Comparison of ENCODE assay signal across 10 cellular contexts in the genomic region with DNA sequence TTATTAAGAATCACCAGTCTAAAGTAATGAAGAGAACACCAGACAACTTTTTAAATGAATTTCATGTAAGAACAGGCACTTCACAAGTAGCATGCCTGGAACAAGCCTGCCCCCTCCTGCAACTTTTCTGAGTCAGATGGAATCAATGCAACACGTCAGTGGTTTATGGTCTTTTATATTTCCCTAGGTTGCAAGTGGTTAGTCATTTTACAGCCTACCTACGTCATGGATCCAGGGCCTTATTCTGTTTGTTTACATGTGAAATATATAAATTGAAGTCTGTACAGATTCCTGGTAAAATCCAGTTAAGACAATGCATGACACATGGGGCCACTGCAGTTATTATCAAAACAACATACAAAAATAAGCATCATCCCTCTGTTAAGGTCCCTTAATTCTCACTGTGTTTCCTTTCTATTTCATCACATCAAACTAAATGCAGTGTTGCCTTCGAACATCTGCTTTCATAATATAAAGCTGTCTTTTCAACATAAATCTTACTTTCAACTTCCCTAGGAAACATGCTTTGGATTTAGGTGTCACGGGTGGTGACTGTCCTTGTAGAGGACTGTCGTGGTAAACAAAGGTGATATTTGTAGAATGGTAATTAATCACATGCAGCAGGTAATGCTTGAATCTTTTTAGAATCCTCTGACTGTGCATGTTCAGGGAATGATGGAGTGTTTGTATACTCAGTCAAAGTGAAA.
DNase-seq lines count a peak whose midpoint lies in the region; ATAC-seq, FAIRE-seq and TF ChIP-seq lines count a peak whose summit lies in the region.
"Had no signal": no experiment of that assay in that cellular context is flagged by ENCODE, and none has a peak within 500 bp of the region (broad histone marks: within the 10 kb centered on the region; RNA-seq: fewer than 3 reads in every experiment).

No MANE protein-coding gene starts in this region.

- no peaks in the 10 kb centered on the region for H3K27me3 Mint-ChIP-seq in activated CD4-positive, alpha-beta memory T cell treated with anti-CD3 and anti-CD28 coated beads, Interleukin-2, amount 10 ng/mL, durations not matched to agents 7 days and 5 days

- POLR2A ChIA-PET in activated CD4-positive, alpha-beta memory T cell treated with anti-CD3 and anti-CD28 coated beads, Interleukin-2, amount 10 ng/mL, durations not matched to agents 7 days and 5 days (lab: Charles Lee), result no interaction called here

- no peaks in the 10 kb centered on the region for H3K9me3 Mint-ChIP-seq in activated CD4-positive, alpha-beta memory T cell treated with anti-CD3 and anti-CD28 coated beads, Interleukin-2, amount 10 ng/mL, durations not matched to agents 7 days and 5 days

- H3K9ac ChIP-seq in liver (ENCODE audit: low read depth in 1 of 2, low read length in 2 of 2), result no peak overlapping the region

- TF ChIP-seq POLR2A in right lobe of liver (IDR thresholded peaks at IDR 0.05), result no peak

- 50% methylated on average over 5 of the region's 5 CpGs for WGBS in liver
- 25% methylated on average over 5 of the region's 5 CpGs for WGBS in right lobe of liver (ENCODE audit: insufficient coverage, low coverage, low lambda C conversion rate, missing lambda C conversion rate)

- FAIRE-seq in urothelium cell line (lab: Jason Lieb, UNC), result no peak

- CTCF ChIA-PET in activated CD4-positive, alpha-beta memory T cell treated with anti-CD3 and anti-CD28 coated beads, Interleukin-2, amount 10 ng/mL, durations not matched to agents 7 days and 5 days (lab: Charles Lee), result no interaction called here

- no peak overlapping the region for H3K4me3 Mint-ChIP-seq in activated CD4-positive, alpha-beta memory T cell treated with anti-CD3 and anti-CD28 coated beads, Interleukin-2, amount 10 ng/mL, durations not matched to agents 7 days and 5 days

- H3K4me1 Mint-ChIP-seq in activated CD4-positive, alpha-beta memory T cell treated with anti-CD3 and anti-CD28 coated beads, Interleukin-2, amount 10 ng/mL, durations not matched to agents 7 days and 5 days, result peaks cover 5% of the 10 kb centered on the region

- no peaks in the 10 kb centered on the region for H3K36me3 ChIP-seq in liver (ENCODE audit: control insufficient read depth in 4 of 4, insufficient read depth in 3 of 4, low read depth in 1 of 4, low read length in 3 of 4)
- no peaks in the 10 kb centered on the region for H3K36me3 ChIP-seq in right lobe of liver
- H3K36me3 ChIP-seq in RWPE2 (ENCODE audit: low read depth), result no peaks in the 10 kb centered on the region
- H3K36me3 ChIP-seq: neutrophil had no signal

- no peaks in the 10 kb centered on the region for H3K27me3 ChIP-seq in liver (ENCODE audit: control insufficient read depth in 4 of 4, insufficient read depth in 4 of 4, low read length in 3 of 4)
- H3K27me3 ChIP-seq in right lobe of liver, result no peaks in the 10 kb centered on the region
- H3K27me3 ChIP-seq in RWPE2 (ENCODE audit: insufficient read depth, poor library complexity, severe bottlenecking), result no peaks in the 10 kb centered on the region
- H3K27me3 ChIP-seq: neutrophil had no signal

- H3K27ac Mint-ChIP-seq in activated CD4-positive, alpha-beta memory T cell treated with anti-CD3 and anti-CD28 coated beads, Interleukin-2, amount 10 ng/mL, durations not matched to agents 7 days and 5 days, result no peak overlapping the region

- ATAC-seq in right lobe of liver (no peak), RWPE2 (ENCODE audit: low read depth) (peak; percentile 80), GM18511 (IDR thresholded peaks at IDR 0.05; ENCODE audit: unreplicated experiment) (no peak), HG03159 (IDR thresholded peaks at IDR 0.05; ENCODE audit: unreplicated experiment) (no peak)

- peak; percentile 18 to 33 for TF ChIP-seq RAD21 in liver (IDR thresholded peaks at IDR 0.05)

- H3K27ac ChIP-seq in liver (ENCODE audit: low read depth in 1 of 2, low read length in 2 of 2) (no peak overlapping the region), right lobe of liver (no peak overlapping the region), RWPE2 (ENCODE audit: poor library complexity, severe bottlenecking) (peak overlapping the region; percentile 62)
- H3K27ac ChIP-seq: HL-60, neutrophil had no signal

- H3K4me1 ChIP-seq in liver (ENCODE audit: control insufficient read depth in 4 of 4, insufficient read depth in 4 of 4, low read length in 3 of 4), result no peaks in the 10 kb centered on the region
- no peaks in the 10 kb centered on the region for H3K4me1 ChIP-seq in right lobe of liver
- peaks cover 9% of the 10 kb centered on the region for H3K4me1 ChIP-seq in RWPE2 (ENCODE audit: insufficient read depth, poor library complexity, severe bottlenecking)

- intact Hi-C loops in right lobe of liver (cut with DNase I), result no loop called here

- H3K4me3 ChIP-seq in liver (ENCODE audit: low read depth in 1 of 3, low read length in 3 of 3), result no peak overlapping the region
- H3K4me3 ChIP-seq in right lobe of liver, result no peak overlapping the region
- no peak overlapping the region for H3K4me3 ChIP-seq in RWPE2 (ENCODE audit: severe bottlenecking)

- DNase-seq in right lobe of liver (no peak), RWPE2 (ENCODE audit: low spot score) (peak; percentile 30), fibroblast of gingiva (ENCODE audit: low read depth) (peak; percentile 8), urothelium cell line (ENCODE audit: low spot score) (peak; percentile 23)
- DNase-seq in activated CD4-positive, alpha-beta memory T cell treated with anti-CD3 and anti-CD28 coated beads, Interleukin-2, amount 10 ng/mL, durations not matched to agents 7 days and 5 days, result no peak

- H3K36me3 Mint-ChIP-seq in activated CD4-positive, alpha-beta memory T cell treated with anti-CD3 and anti-CD28 coated beads, Interleukin-2, amount 10 ng/mL, durations not matched to agents 7 days and 5 days (ENCODE audit: low read depth), result no peaks in the 10 kb centered on the region

- H3K9me3 ChIP-seq in liver (ENCODE audit: control insufficient read depth in 4 of 4, low read length in 3 of 4), result peaks cover 0 to 2% (median 0%) of the 10 kb centered on the region in 4 donors
- no peaks in the 10 kb centered on the region for H3K9me3 ChIP-seq in right lobe of liver
- no peaks in the 10 kb centered on the region for H3K9me3 ChIP-seq in RWPE2 (ENCODE audit: severe bottlenecking)
- H3K9me3 ChIP-seq: neutrophil had no signal

- TF ChIP-seq CTCF in liver (IDR thresholded peaks at IDR 0.05; ENCODE audit: low read depth, low read length, missing input control), result no peak
- no peak for TF ChIP-seq CTCF in right lobe of liver (IDR thresholded peaks at IDR 0.05)
- TF ChIP-seq CTCF in RWPE2 (IDR thresholded peaks at IDR 0.05; ENCODE audit: poor library complexity, severe bottlenecking), result peak; percentile 48

TF ChIP-seq in liver, 16 proteins besides CTCF, POLR2A, EP300 and RAD21:
- no peak for TF ChIP-seq YY1 (IDR thresholded peaks at IDR 0.05)
- TF ChIP-seq ATF3 (IDR thresholded peaks at IDR 0.05), result no peak

Comparison
In these comparisons a context has a peak if more than half of its experiments do, and no peak if none do; other contexts are left out.
1. DNase-seq: peak in RWPE2 (single experiment), fibroblast of gingiva (single experiment) and urothelium cell line (single experiment); none in right lobe of liver (0 of 3) and activated CD4-positive, alpha-beta memory T cell treated with anti-CD3 and anti-CD28 coated beads, Interleukin-2, amount 10 ng/mL, durations not matched to agents 7 days and 5 days (single experiment).